Comparison of ENCODE assay signal across 10 cellular contexts in genomic region chr19:57712222-57712621, GRCh38. TPM values are rescaled to one million over a fixed set of nuclear protein-coding genes. Genes with fewer than 3 reads are reported as not detected.
"Had no signal": no experiment of that assay in that cellular context is flagged by ENCODE, and none has a peak within 500 bp of the region (broad histone marks: within the 10 kb centered on the region; RNA-seq: fewer than 3 reads in every experiment).

No MANE protein-coding gene starts in this region.

- H3K27ac Mint-ChIP-seq: HFFc6, IgD-negative memory B cell had no signal

- DNase-seq: GM23248, GOT3, H7, HFFc6, KG1 had no signal

- H3K4me3 Mint-ChIP-seq: HFFc6, IgD-negative memory B cell had no signal

- H3K27ac ChIP-seq: GM23248, HL-60 had no signal

RNA-seq across cellular contexts. Expression of gene ZNF154, which starts 3.2 kb away (rescaled TPM):
- total RNA-seq: H4, HepG2, HT1080 had no signal

RNA-seq across cellular contexts. Expression of gene ZNF671, which starts 15.2 kb away (rescaled TPM):
- total RNA-seq: HepG2 had no signal

RNA-seq across cellular contexts. Expression of gene ZSCAN4, which starts 43.5 kb away (rescaled TPM):
- total RNA-seq: GM23248, H4, H7, HFFc6, HT1080 had no signal
